ENCODE assay signal across 6 cellular contexts in genomic region chr3:34938784-34939183, GRCh38.
"Had no signal": no experiment of that assay in that cellular context is flagged by ENCODE, and none has a peak within 500 bp of the region (broad histone marks: within the 10 kb centered on the region; RNA-seq: fewer than 3 reads in every experiment).

No MANE protein-coding gene starts in this region.

- H3K4me3 ChIP-seq: K562 had no signal

- H3K27ac ChIP-seq: HL-60 had no signal

- ATAC-seq: HepG2, K562 had no signal

- DNase-seq: IMR-90, KBM-7, KG1 had no signal
